ENCODE assay signal across 1 cellular context in the genomic region with DNA sequence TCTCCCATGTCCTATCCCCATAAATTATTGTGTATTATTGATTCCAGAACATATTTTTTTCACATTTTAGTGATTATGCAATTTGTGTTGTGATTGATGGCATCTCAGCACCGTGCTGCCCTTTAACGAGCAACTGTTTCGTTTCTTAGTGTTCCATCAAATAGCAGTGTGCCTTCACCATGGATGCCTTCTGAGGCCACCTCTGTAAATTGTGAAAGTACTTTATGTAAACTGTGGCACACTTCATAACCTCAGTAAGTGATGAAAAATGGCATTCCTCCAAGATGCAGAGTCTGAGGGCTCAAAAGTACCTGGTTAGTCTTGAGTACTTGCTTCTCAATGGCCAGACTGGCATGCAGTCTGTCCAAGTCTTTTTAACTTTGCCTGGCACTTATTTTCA.
A peak's percentile ranks its signal among the peaks of the same experiment; 100 is the strongest.
TF ChIP-seq lines count a peak whose summit lies in the region.

No MANE protein-coding gene starts in this region.

TF ChIP-seq in K562, 482 proteins besides CTCF, POLR2A, EP300 and RAD21:
- TF ChIP-seq MEIS2 (IDR thresholded peaks at IDR 0.05; ENCODE audit: partially characterized antibody) = peak; percentile 6
- TF ChIP-seq, protein P1, sequence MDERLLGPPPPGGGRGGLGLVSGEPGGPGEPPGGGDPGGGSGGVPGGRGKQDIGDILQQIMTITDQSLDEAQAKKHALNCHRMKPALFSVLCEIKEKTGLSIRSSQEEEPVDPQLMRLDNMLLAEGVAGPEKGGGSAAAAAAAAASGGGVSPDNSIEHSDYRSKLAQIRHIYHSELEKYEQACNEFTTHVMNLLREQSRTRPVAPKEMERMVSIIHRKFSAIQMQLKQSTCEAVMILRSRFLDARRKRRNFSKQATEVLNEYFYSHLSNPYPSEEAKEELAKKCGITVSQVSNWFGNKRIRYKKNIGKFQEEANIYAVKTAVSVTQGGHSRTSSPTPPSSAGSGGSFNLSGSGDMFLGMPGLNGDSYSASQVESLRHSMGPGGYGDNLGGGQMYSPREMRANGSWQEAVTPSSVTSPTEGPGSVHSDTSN (CRISPR knock-in tag; IDR thresholded peaks at IDR 0.05; ENCODE audit: low read depth) = no peak
- TF ChIP-seq, protein P1 (tag; conservative IDR thresholded peaks at IDR 0.05; ENCODE audit: low read depth) = 0 out of 2 replicates have a peak, but pooled peaks have one; percentile 40
- TF ChIP-seq CHD2 (IDR thresholded peaks at IDR 0.05; ENCODE audit: low read depth, low read length) = no peak
- no peak for TF ChIP-seq CEBPG (CRISPR knock-in tag; IDR thresholded peaks at IDR 0.05)
- peak in 1 of 2 experiments; percentile 72; a peak in 3 of 4 replicates for TF ChIP-seq CEBPG (tag; conservative IDR thresholded peaks at IDR 0.05 in 1 of 2, IDR thresholded peaks at IDR 0.05 in 1 of 2)
- TF ChIP-seq CEBPB (tag; IDR thresholded peaks at IDR 0.05) = peak; percentile 51
